1 cellular context compared by ENCODE assay signal in genomic region chr14:49585803-49586672, GRCh38.
TF ChIP-seq lines count a peak whose summit lies in the region.

TSS of gene RPS29 (minus strand) at chr14:49586380. CDS start at chr14:49586346, 34 bp downstream.

TF ChIP-seq in HepG2, 621 proteins besides CTCF, POLR2A, EP300 and RAD21 (continued from another document):
- TF ChIP-seq NCOR1 (IDR thresholded peaks at IDR 0.05; ENCODE audit: borderline replicate concordance, low read length) (0 out of 2 replicates have a peak, but pooled peaks have one; percentile 53), TBL1XR1 (IDR thresholded peaks at IDR 0.05; ENCODE audit: borderline replicate concordance, low read length, partially characterized antibody) (no peak), SSRP1 (CRISPR knock-in tag; IDR thresholded peaks at IDR 0.05) (peak; percentile 68; the same call in 1 of the 2 replicates), ZNF850 (CRISPR knock-in tag; conservative IDR thresholded peaks at IDR 0.05) (no peak), RBM22 (optimal IDR thresholded peaks at IDR 0.05; ENCODE audit: low read length) (peak; percentile 4), RFXANK (CRISPR knock-in tag; IDR thresholded peaks at IDR 0.05) (no peak; the same call in 1 of the 2 replicates), ZNF431 (CRISPR knock-in tag; IDR thresholded peaks at IDR 0.05; ENCODE audit: borderline replicate concordance, low read depth) (no peak), ZFAT (CRISPR knock-in tag; conservative IDR thresholded peaks at IDR 0.05) (no peak), EEA1 (CRISPR knock-in tag; IDR thresholded peaks at IDR 0.05; ENCODE audit: borderline replicate concordance) (peak; percentile 53; the same call in 1 of the 2 replicates), NPAS2 (CRISPR knock-in tag; IDR thresholded peaks at IDR 0.05; ENCODE audit: borderline replicate concordance) (no peak), AHDC1 (CRISPR knock-in tag; IDR thresholded peaks at IDR 0.05; ENCODE audit: borderline replicate concordance) (0 out of 2 replicates have a peak, but pooled peaks have one; percentile 7), ZNF382 (CRISPR knock-in tag; IDR thresholded peaks at IDR 0.05; ENCODE audit: borderline replicate concordance) (no peak), ZNF276 (CRISPR knock-in tag; IDR thresholded peaks at IDR 0.05; ENCODE audit: low read depth) (no peak), ZNF7 (CRISPR knock-in tag; IDR thresholded peaks at IDR 0.05) (no peak), GPN1 (CRISPR knock-in tag; IDR thresholded peaks at IDR 0.05; ENCODE audit: borderline replicate concordance) (0 out of 2 replicates have a peak, but pooled peaks have one; percentile 58), ZNF503 (CRISPR knock-in tag; IDR thresholded peaks at IDR 0.05) (0 out of 2 replicates have a peak, but pooled peaks have one; percentile 29), ZKSCAN8 (CRISPR knock-in tag; IDR thresholded peaks at IDR 0.05; ENCODE audit: borderline replicate concordance) (0 out of 2 replicates have a peak, but pooled peaks have one; percentile 55), CREB1 (IDR thresholded peaks at IDR 0.05) (peak; percentile 100), CREB1 (CRISPR knock-in tag; IDR thresholded peaks at IDR 0.05) (peak; percentile 96), ZNF101 (CRISPR knock-in tag; IDR thresholded peaks at IDR 0.05; ENCODE audit: borderline replicate concordance, low read depth) (no peak), ZNF619 (CRISPR knock-in tag; IDR thresholded peaks at IDR 0.05) (no peak), IKZF1 (IDR thresholded peaks at IDR 0.05) (no peak), ATF1 (CRISPR knock-in tag; IDR thresholded peaks at IDR 0.05) (peak; percentile 94), SP2 (CRISPR knock-in tag; IDR thresholded peaks at IDR 0.05) (no peak), EHMT2 (IDR thresholded peaks at IDR 0.05; ENCODE audit: borderline replicate concordance, low read depth, low read length) (no peak), ZNF552 (CRISPR knock-in tag; IDR thresholded peaks at IDR 0.05; ENCODE audit: borderline replicate concordance) (no peak), ZNF274 (CRISPR knock-in tag; IDR thresholded peaks at IDR 0.05) (0 out of 2 replicates have a peak, but pooled peaks have one; percentile 54), ZNF354B (CRISPR knock-in tag; IDR thresholded peaks at IDR 0.05) (no peak), ZBTB21 (CRISPR knock-in tag; IDR thresholded peaks at IDR 0.05) (0 out of 2 replicates have a peak, but pooled peaks have one; percentile 69), ZBTB34 (CRISPR knock-in tag; IDR thresholded peaks at IDR 0.05) (peak; percentile 72; the same call in 1 of the 2 replicates), CCDC6 (CRISPR knock-in tag; IDR thresholded peaks at IDR 0.05) (no peak), ZNF24 (IDR thresholded peaks at IDR 0.05) (no peak; the same call in 1 of the 2 replicates), POLR2AphosphoS2 (IDR thresholded peaks at IDR 0.05; ENCODE audit: low read depth, low read length) (peak; percentile 93), RBFOX2 (IDR thresholded peaks at IDR 0.05; ENCODE audit: low read depth, low read length) (peak; percentile 74), HMGXB4 (CRISPR knock-in tag; IDR thresholded peaks at IDR 0.05; ENCODE audit: borderline replicate concordance in 1 of 2, low read depth in 1 of 2) (peak; percentile 91 to 99)
